17 cellular contexts compared by ENCODE assay signal in genomic region chr7:33418251-33418701, GRCh38.
DNase-seq lines count a peak whose midpoint lies in the region; ATAC-seq, FAIRE-seq and TF ChIP-seq lines count a peak whose summit lies in the region.
"Had no signal": no experiment of that assay in that cellular context is flagged by ENCODE, and none has a peak within 500 bp of the region (broad histone marks: within the 10 kb centered on the region; RNA-seq: fewer than 3 reads in every experiment).

No MANE protein-coding gene starts in this region.

- no peaks in the 10 kb centered on the region for H3K36me3 Mint-ChIP-seq in astrocyte (ENCODE audit: low read depth, unreplicated experiment)

- no CpG with 5 or more reads among the region's 6 CpGs for WGBS in iPS DF 6.9 (ENCODE audit: insufficient coverage, insufficient read length)

- H3K4me3 ChIP-seq in astrocyte (ENCODE audit: insufficient read depth, low read depth, low read length) (no peak overlapping the region), iPS DF 6.9 (ENCODE audit: low read length) (no peak overlapping the region)
- H3K4me3 ChIP-seq: lower lobe of right lung, thyroid gland had no signal

- peak; percentile 13 for FAIRE-seq in astrocyte (lab: Jason Lieb, UNC)

- DNase-seq in NCI-H2107 treated with DMSO at 0.1 percent for 48 hours (lab: John Stamatoyannopoulos, UW; ENCODE audit: unreplicated experiment) (peak; percentile 51), NCI-H2107 (lab: John Stamatoyannopoulos, UW) (no peak), astrocyte (ENCODE audit: low read depth) (peak; percentile 96), iPS DF 6.9 (ENCODE audit: low read depth, low spot score) (peak; percentile 50), stromal cell of bone marrow (ENCODE audit: low read depth) (peak; percentile 64), AG08396 (ENCODE audit: low spot score) (no peak), substantia nigra (lab: John Stamatoyannopoulos, UW) (no peak)
- DNase-seq: activated T-cell treated with anti-CD3 and anti-CD28 coated beads, Interleukin-2, amount 50 U/mL, for 72 hours; amniotic stem cell; effector memory CD4-positive, alpha-beta T cell; lower lobe of right lung; NCI-H1092; nucleus accumbens; thyroid gland had no signal

- H3K4me1 ChIP-seq in astrocyte (ENCODE audit: insufficient read depth, low read length) = peaks cover 8% of the 10 kb centered on the region
- peaks cover 4% of the 10 kb centered on the region; the same call in 1 of the 2 replicates for H3K4me1 ChIP-seq in iPS DF 6.9 (ENCODE audit: control insufficient read depth, insufficient read depth, low read length)
- H3K4me1 ChIP-seq: lower lobe of right lung, thyroid gland had no signal

- H3K36me3 ChIP-seq in astrocyte (ENCODE audit: insufficient read depth, low read length) (no peaks in the 10 kb centered on the region), iPS DF 6.9 (ENCODE audit: control insufficient read depth, insufficient read depth, low read length) (no peaks in the 10 kb centered on the region)
- H3K36me3 ChIP-seq: lower lobe of right lung, thyroid gland had no signal

- H2AFZ ChIP-seq in astrocyte (ENCODE audit: low read depth, low read length) = no peak overlapping the region

- no peaks in the 10 kb centered on the region for H3K9me3 ChIP-seq in astrocyte (ENCODE audit: insufficient read depth, low read depth, low read length)
- no peaks in the 10 kb centered on the region for H3K9me3 ChIP-seq in iPS DF 6.9 (ENCODE audit: control insufficient read depth, insufficient read depth, low read length)
- H3K9me3 ChIP-seq: lower lobe of right lung, thyroid gland had no signal

- ATAC-seq in HG03457 (IDR thresholded peaks at IDR 0.05; ENCODE audit: unreplicated experiment) = no peak
- ATAC-seq: activated T-cell treated with anti-CD3 and anti-CD28 coated beads, Interleukin-2, amount 50 U/mL, for 72 hours; lower lobe of right lung; Panc1 had no signal

- H3K4me2 ChIP-seq in astrocyte (ENCODE audit: low read length) = peak overlapping the region; percentile 58

- no peak overlapping the region for H3K4me3 Mint-ChIP-seq in astrocyte (ENCODE audit: unreplicated experiment)
- H3K4me3 Mint-ChIP-seq: activated T-cell treated with anti-CD3 and anti-CD28 coated beads, Interleukin-2, amount 50 U/mL, for 72 hours had no signal

- H3K79me2 ChIP-seq in astrocyte (ENCODE audit: insufficient read depth, low read length) = no peaks in the 10 kb centered on the region

- no peaks in the 10 kb centered on the region for H3K9me3 Mint-ChIP-seq in astrocyte (ENCODE audit: unreplicated experiment)
- H3K9me3 Mint-ChIP-seq: activated T-cell treated with anti-CD3 and anti-CD28 coated beads, Interleukin-2, amount 50 U/mL, for 72 hours had no signal

- H4K20me1 ChIP-seq in astrocyte (ENCODE audit: insufficient read depth, low read length) = no peaks in the 10 kb centered on the region

- H3K27ac ChIP-seq in astrocyte (ENCODE audit: low read depth, low read length) = no peak overlapping the region
- H3K27ac ChIP-seq in iPS DF 6.9 (ENCODE audit: low read length) = no peak overlapping the region
- no peak overlapping the region for H3K27ac ChIP-seq in substantia nigra (ENCODE audit: low read depth, low read length, poor library complexity, severe bottlenecking)
- H3K27ac ChIP-seq: 22Rv1, lower lobe of right lung, thyroid gland had no signal

- H3K9ac ChIP-seq in astrocyte (ENCODE audit: low read length) = no peak overlapping the region

- H3K27me3 ChIP-seq in astrocyte (ENCODE audit: insufficient read depth, low read length) = no peaks in the 10 kb centered on the region
- no peaks in the 10 kb centered on the region for H3K27me3 ChIP-seq in iPS DF 6.9 (ENCODE audit: control insufficient read depth, insufficient read depth, low read length)
- H3K27me3 ChIP-seq: thyroid gland had no signal

- TF ChIP-seq CTCF in astrocyte (IDR thresholded peaks at IDR 0.05; ENCODE audit: insufficient read depth, low read depth, low read length) = no peak

- peaks cover 5% of the 10 kb centered on the region for H3K4me1 Mint-ChIP-seq in astrocyte (ENCODE audit: low read depth, unreplicated experiment)

- no peaks in the 10 kb centered on the region for H3K27me3 Mint-ChIP-seq in astrocyte (ENCODE audit: low read depth, unreplicated experiment)

- no peak overlapping the region for H3K27ac Mint-ChIP-seq in astrocyte (ENCODE audit: unreplicated experiment)
- H3K27ac Mint-ChIP-seq: activated T-cell treated with anti-CD3 and anti-CD28 coated beads, Interleukin-2, amount 50 U/mL, for 72 hours had no signal

Comparison
In these comparisons a context has a peak if more than half of its experiments do, and no peak if none do; other contexts are left out.
1. DNase-seq: peak in NCI-H2107 treated with DMSO at 0.1 percent for 48 hours (single experiment), astrocyte (single experiment), iPS DF 6.9 (single experiment) and stromal cell of bone marrow (single experiment); none in NCI-H2107 (single experiment), AG08396 (single experiment) and substantia nigra (0 of 49).